Comparison of ENCODE assay signal across 8 cellular contexts in the genomic region with DNA sequence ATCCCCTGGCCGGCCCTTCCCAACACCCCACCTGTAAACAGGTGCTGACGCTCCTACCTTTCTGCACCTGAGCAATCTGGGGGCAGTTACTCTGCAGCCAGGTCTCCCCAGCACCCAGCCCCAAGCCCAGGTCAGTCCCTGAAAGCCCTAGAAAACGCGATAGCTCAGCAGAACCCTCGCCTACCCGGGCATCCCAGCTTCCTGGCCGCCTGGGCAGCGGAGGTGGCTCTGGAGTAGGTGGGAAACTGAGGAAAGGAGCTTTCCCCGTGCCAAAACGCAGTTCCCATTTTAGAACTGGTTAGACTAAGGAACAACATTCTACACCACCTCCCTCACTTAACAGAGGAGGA. TPM values are rescaled to one million over a fixed set of nuclear protein-coding genes. Genes with fewer than 3 reads are reported as not detected.
DNase-seq lines count a peak whose midpoint lies in the region; FAIRE-seq and TF ChIP-seq lines count a peak whose summit lies in the region.

No MANE protein-coding gene starts in this region.

- H2AK5ac ChIP-seq in H9 (ENCODE audit: insufficient read length, low read length): no peak overlapping the region

- no peak overlapping the region for H3K9ac ChIP-seq in H9 (ENCODE audit: extremely low read depth, insufficient read length, low read length)

- H3K27me3 ChIP-seq in H9 (ENCODE audit: insufficient read depth, low read length) (peaks cover 1% of the 10 kb centered on the region; the same call in 1 of the 2 replicates), iPS DF 6.9 (ENCODE audit: control insufficient read depth, insufficient read depth, low read length) (no peaks in the 10 kb centered on the region; the same call in 1 of the 2 replicates), small intestine (ENCODE audit: control insufficient read depth in 2 of 2, insufficient read depth in 2 of 2, low read length in 2 of 2) (no peaks in the 10 kb centered on the region)

- H4K91ac ChIP-seq in H9 (ENCODE audit: insufficient read length, low read depth, low read length): no peak overlapping the region

- H3K23me2 ChIP-seq in H9 (ENCODE audit: insufficient read length, low read depth, low read length, poor library complexity, severe bottlenecking): peaks cover 11% of the 10 kb centered on the region

- peak overlapping the region; percentile 74 to 86 for H3K4me3 Mint-ChIP-seq in H9
- H3K4me3 Mint-ChIP-seq in activated T-helper 1 cell treated with anti-CD3 and anti-CD28 coated beads, Interleukin-12 subunit alpha, Interleukin-12 subunit beta, Interleukin-2, Interleukin-4 antibody, amounts not matched to agents 30 ng/mL and 10 ng/mL and 1 ng/mL, durations not matched to agents 14 hours and 24 hours and 36 hours: peak overlapping the region; percentile 94

- H2BK15ac ChIP-seq in H9 (ENCODE audit: low read depth, low read length): no peak overlapping the region

- no peak overlapping the region for H2BK5ac ChIP-seq in H9 (ENCODE audit: insufficient read length, low read length)

- no peak overlapping the region for H3K56ac ChIP-seq in H9 (ENCODE audit: insufficient read length, low read depth, low read length)

- no peaks in the 10 kb centered on the region for H3K79me2 ChIP-seq in H9 (ENCODE audit: insufficient read depth, low read length)

- H4K5ac ChIP-seq in H9 (ENCODE audit: insufficient read length, low read depth, low read length): no peak overlapping the region

- H2BK120ac ChIP-seq in H9 (ENCODE audit: low read depth, low read length, poor library complexity, severe bottlenecking): no peak overlapping the region

- H3K36me3 Mint-ChIP-seq in H9 (ENCODE audit: insufficient read depth in 1 of 3, low read depth in 3 of 3): no peaks in the 10 kb centered on the region
- peaks cover 17% of the 10 kb centered on the region for H3K36me3 Mint-ChIP-seq in activated T-helper 1 cell treated with anti-CD3 and anti-CD28 coated beads, Interleukin-12 subunit alpha, Interleukin-12 subunit beta, Interleukin-2, Interleukin-4 antibody, amounts not matched to agents 30 ng/mL and 10 ng/mL and 1 ng/mL, durations not matched to agents 14 hours and 24 hours and 36 hours (ENCODE audit: low read depth)

- H3K79me1 ChIP-seq in H9 (ENCODE audit: insufficient read depth, low read depth, low read length, poor library complexity, severe bottlenecking): no peaks in the 10 kb centered on the region

- FAIRE-seq in small intestine (lab: Jason Lieb, UNC): no peak

- H4K20me1 ChIP-seq in H9 (ENCODE audit: control insufficient read depth, insufficient read depth, insufficient read length): peaks cover 3% of the 10 kb centered on the region

- no peak overlapping the region for H4K8ac ChIP-seq in H9 (replicated peaks; ENCODE audit: insufficient read length, low read depth, low read length)

- H3K9me3 Mint-ChIP-seq in H9: no peaks in the 10 kb centered on the region
- no peaks in the 10 kb centered on the region for H3K9me3 Mint-ChIP-seq in activated T-helper 1 cell treated with anti-CD3 and anti-CD28 coated beads, Interleukin-12 subunit alpha, Interleukin-12 subunit beta, Interleukin-2, Interleukin-4 antibody, amounts not matched to agents 30 ng/mL and 10 ng/mL and 1 ng/mL, durations not matched to agents 14 hours and 24 hours and 36 hours

- TF ChIP-seq CTCF in H9 (conservative IDR thresholded peaks at IDR 0.05): no peak

- no peak overlapping the region for H3K27ac Mint-ChIP-seq in H9
- peak overlapping the region; percentile 85 for H3K27ac Mint-ChIP-seq in activated T-helper 1 cell treated with anti-CD3 and anti-CD28 coated beads, Interleukin-12 subunit alpha, Interleukin-12 subunit beta, Interleukin-2, Interleukin-4 antibody, amounts not matched to agents 30 ng/mL and 10 ng/mL and 1 ng/mL, durations not matched to agents 14 hours and 24 hours and 36 hours

- no peak overlapping the region for H2BK12ac ChIP-seq in H9 (ENCODE audit: insufficient read length, low read depth, low read length)

- no peak overlapping the region for H2BK20ac ChIP-seq in H9 (ENCODE audit: low read depth, low read length, poor library complexity, severe bottlenecking)

- no CpG with 5 or more reads among the region's 10 CpGs for WGBS in H9 (ENCODE audit: extremely low coverage, insufficient read length, low lambda C conversion rate)
- WGBS in iPS DF 6.9 (ENCODE audit: insufficient coverage, insufficient read length): no CpG with 5 or more reads among the region's 10 CpGs
- WGBS in small intestine, 3 donors: 2 to 4% (median 4%) methylated on average over 10 of the region's 10 CpGs

- no peaks in the 10 kb centered on the region for H3K36me3 ChIP-seq in iPS DF 6.9 (ENCODE audit: control insufficient read depth, insufficient read depth, low read length)
- no peaks in the 10 kb centered on the region for H3K36me3 ChIP-seq in small intestine (ENCODE audit: control insufficient read depth in 2 of 2, insufficient read depth in 2 of 2, low read length in 2 of 2)

- no peak overlapping the region for H3T11ph ChIP-seq in H9 (ENCODE audit: low read length)

- H3K4me3 ChIP-seq in iPS DF 6.9 (ENCODE audit: low read length) (peak overlapping the region; percentile 55; the same call in 1 of the 2 replicates), small intestine (ENCODE audit: low read depth in 1 of 2, low read length in 2 of 2) (peak overlapping the region; percentile 62 to 69)

- H3K23ac ChIP-seq in H9 (ENCODE audit: insufficient read length, low read depth, low read length): no peak overlapping the region

- H2AFZ ChIP-seq in H9 (ENCODE audit: low read length): no peak overlapping the region

- peak; percentile 41 for DNase-seq in H9
- DNase-seq in activated T-helper 1 cell treated with anti-CD3 and anti-CD28 coated beads, Interleukin-12 subunit alpha, Interleukin-12 subunit beta, Interleukin-2, Interleukin-4 antibody, amounts not matched to agents 30 ng/mL and 10 ng/mL and 1 ng/mL, durations not matched to agents 14 hours and 24 hours and 36 hours (ENCODE audit: low spot score): no peak
- no peak for DNase-seq in iPS DF 6.9 (ENCODE audit: low read depth, low spot score)
- DNase-seq in small intestine: no peak
- DNase-seq in NCI-H2171 (lab: John Stamatoyannopoulos, UW): no peak
- DNase-seq in retina: no peak
- DNase-seq in DMS114 treated with DMSO at 0.1 percent for 48 hours (lab: John Stamatoyannopoulos, UW; ENCODE audit: unreplicated experiment): no peak
- no peak for DNase-seq in DMS 273 (lab: John Stamatoyannopoulos, UW; ENCODE audit: unreplicated experiment)

- H3K4ac ChIP-seq in H9 (ENCODE audit: low read depth, low read length): no peak overlapping the region

- no peaks in the 10 kb centered on the region for H3K9me3 ChIP-seq in H9 (ENCODE audit: control insufficient read depth, low read depth, low read length)
- no peaks in the 10 kb centered on the region for H3K9me3 ChIP-seq in iPS DF 6.9 (ENCODE audit: control insufficient read depth, insufficient read depth, low read length)
- H3K9me3 ChIP-seq in small intestine (ENCODE audit: control insufficient read depth, low read depth): no peaks in the 10 kb centered on the region

- H3K27me3 Mint-ChIP-seq in H9 (ENCODE audit: low read depth): peaks cover 47% of the 10 kb centered on the region
- no peaks in the 10 kb centered on the region for H3K27me3 Mint-ChIP-seq in activated T-helper 1 cell treated with anti-CD3 and anti-CD28 coated beads, Interleukin-12 subunit alpha, Interleukin-12 subunit beta, Interleukin-2, Interleukin-4 antibody, amounts not matched to agents 30 ng/mL and 10 ng/mL and 1 ng/mL, durations not matched to agents 14 hours and 24 hours and 36 hours (ENCODE audit: insufficient read depth)

- peaks cover 15% of the 10 kb centered on the region in 2 experiments for H3K4me1 Mint-ChIP-seq in H9
- H3K4me1 Mint-ChIP-seq in activated T-helper 1 cell treated with anti-CD3 and anti-CD28 coated beads, Interleukin-12 subunit alpha, Interleukin-12 subunit beta, Interleukin-2, Interleukin-4 antibody, amounts not matched to agents 30 ng/mL and 10 ng/mL and 1 ng/mL, durations not matched to agents 14 hours and 24 hours and 36 hours (ENCODE audit: low read depth): peaks cover 58% of the 10 kb centered on the region

- H3K27ac ChIP-seq in H9 (ENCODE audit: insufficient read length, low read depth, low read length): no peak overlapping the region
- no peak overlapping the region for H3K27ac ChIP-seq in iPS DF 6.9 (ENCODE audit: low read length)
- peak overlapping the region; percentile 67 to 69 for H3K27ac ChIP-seq in small intestine (ENCODE audit: low read depth in 1 of 2, low read length in 1 of 2)

- H3K4me2 ChIP-seq in H9 (ENCODE audit: insufficient read depth, insufficient read length, low read length): peak overlapping the region; percentile 86

- no peak overlapping the region for H3K18ac ChIP-seq in H9 (ENCODE audit: insufficient read length, low read depth, low read length)

- no peak overlapping the region for H3K14ac ChIP-seq in H9 (ENCODE audit: insufficient read depth, low read length)

- intact Hi-C loops in activated T-helper 1 cell treated with anti-CD3 and anti-CD28 coated beads, Interleukin-12 subunit alpha, Interleukin-12 subunit beta, Interleukin-2, Interleukin-4 antibody, amounts not matched to agents 30 ng/mL and 10 ng/mL and 1 ng/mL, durations not matched to agents 14 hours and 24 hours and 36 hours (cut with micrococcal nuclease): loop anchor here (2.0 to 5.0 kb wide), 2 partner anchors 26 to 213 kb away; no protein-coding TSS in a partner anchor

- H3K4me1 ChIP-seq in H9 (ENCODE audit: insufficient read depth, low read length) (no peaks in the 10 kb centered on the region), iPS DF 6.9 (ENCODE audit: control insufficient read depth, insufficient read depth, low read length) (no peaks in the 10 kb centered on the region), small intestine (ENCODE audit: control insufficient read depth in 2 of 2, insufficient read depth in 1 of 2, low read depth in 1 of 2, low read length in 1 of 2) (peaks cover 4 to 5% of the 10 kb centered on the region in 2 donors)

RNA-seq across cellular contexts. Expression of a gene that starts 0.4 kb away (rescaled TPM):
- total RNA-seq in H9 (2021): 5.0 and 5.2 TPM in 2 replicates
- 37.1 and 38.7 TPM in 2 replicates for total RNA-seq in activated T-helper 1 cell treated with anti-CD3 and anti-CD28 coated beads, Interleukin-12 subunit alpha, Interleukin-12 subunit beta, Interleukin-2, Interleukin-4 antibody, amounts not matched to agents 30 ng/mL and 10 ng/mL and 1 ng/mL, durations not matched to agents 14 hours and 24 hours and 36 hours
- polyA plus RNA-seq in small intestine: 10 to 100 TPM; 12.9 to 17.7 (median 14.3) TPM

RNA-seq across cellular contexts. Expression of a gene that starts 44.7 kb away (rescaled TPM):
- total RNA-seq in H9 (2021): not detected in 2 replicates
- not detected in 2 replicates for total RNA-seq in activated T-helper 1 cell treated with anti-CD3 and anti-CD28 coated beads, Interleukin-12 subunit alpha, Interleukin-12 subunit beta, Interleukin-2, Interleukin-4 antibody, amounts not matched to agents 30 ng/mL and 10 ng/mL and 1 ng/mL, durations not matched to agents 14 hours and 24 hours and 36 hours
- not detected for polyA plus RNA-seq in small intestine

Comparison
In these comparisons a context has a peak if more than half of its experiments do, and no peak if none do; other contexts are left out.
1. H3K27ac ChIP-seq: peak in small intestine (2 of 2); none in H9 (single experiment) and iPS DF 6.9 (single experiment).